1 cellular context compared by ENCODE assay signal in the genomic region with DNA sequence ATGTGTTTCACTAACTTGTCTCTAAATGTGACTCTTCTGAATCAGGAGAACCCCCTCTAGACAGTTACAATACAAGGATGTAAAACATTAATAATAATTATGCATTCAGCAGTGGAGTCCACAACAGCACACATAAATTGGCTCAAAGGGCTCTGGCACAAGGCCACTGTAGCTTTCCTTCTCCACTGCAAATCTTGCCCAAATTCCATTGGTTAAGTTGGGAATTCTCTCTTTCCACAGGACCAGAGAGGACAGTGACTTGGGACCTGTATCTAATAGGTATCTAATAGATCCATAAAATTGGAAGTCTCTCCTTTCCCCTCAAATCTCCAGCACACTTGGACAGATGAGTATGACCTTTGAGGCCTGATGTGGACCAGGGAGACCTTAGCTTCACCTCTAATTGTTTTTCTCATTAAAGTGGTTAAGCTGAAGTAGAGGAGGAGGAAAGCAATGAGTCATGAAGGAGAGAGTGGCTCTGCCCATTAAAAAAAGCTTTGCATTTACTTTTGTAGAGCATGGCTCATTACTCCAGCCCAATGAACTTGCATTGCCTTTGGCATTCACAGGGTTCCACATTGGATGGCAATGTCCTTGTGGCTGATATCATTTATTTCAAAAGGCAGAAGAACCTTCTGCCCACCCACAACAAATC.
TF ChIP-seq lines count a peak whose summit lies in the region.

No MANE protein-coding gene starts in this region.

TF ChIP-seq in SK-N-SH treated with all-trans-retinoic acid at 6 μM for 48 hours, 23 proteins besides CTCF, POLR2A, EP300 and RAD21 (continued from another document):
- TF ChIP-seq, protein P1, sequence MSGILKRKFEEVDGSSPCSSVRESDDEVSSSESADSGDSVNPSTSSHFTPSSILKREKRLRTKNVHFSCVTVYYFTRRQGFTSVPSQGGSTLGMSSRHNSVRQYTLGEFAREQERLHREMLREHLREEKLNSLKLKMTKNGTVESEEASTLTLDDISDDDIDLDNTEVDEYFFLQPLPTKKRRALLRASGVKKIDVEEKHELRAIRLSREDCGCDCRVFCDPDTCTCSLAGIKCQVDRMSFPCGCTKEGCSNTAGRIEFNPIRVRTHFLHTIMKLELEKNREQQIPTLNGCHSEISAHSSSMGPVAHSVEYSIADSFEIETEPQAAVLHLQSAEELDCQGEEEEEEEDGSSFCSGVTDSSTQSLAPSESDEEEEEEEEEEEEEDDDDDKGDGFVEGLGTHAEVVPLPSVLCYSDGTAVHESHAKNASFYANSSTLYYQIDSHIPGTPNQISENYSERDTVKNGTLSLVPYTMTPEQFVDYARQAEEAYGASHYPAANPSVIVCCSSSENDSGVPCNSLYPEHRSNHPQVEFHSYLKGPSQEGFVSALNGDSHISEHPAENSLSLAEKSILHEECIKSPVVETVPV (CRISPR knock-in tag; IDR thresholded peaks at IDR 0.05) = no peak
TF ChIP-seq in SK-N-SH treated with all-trans-retinoic acid at 6 μM for 48 hours: peak in this region for 0.
